ENCODE assay signal across 8 cellular contexts in the genomic region with DNA sequence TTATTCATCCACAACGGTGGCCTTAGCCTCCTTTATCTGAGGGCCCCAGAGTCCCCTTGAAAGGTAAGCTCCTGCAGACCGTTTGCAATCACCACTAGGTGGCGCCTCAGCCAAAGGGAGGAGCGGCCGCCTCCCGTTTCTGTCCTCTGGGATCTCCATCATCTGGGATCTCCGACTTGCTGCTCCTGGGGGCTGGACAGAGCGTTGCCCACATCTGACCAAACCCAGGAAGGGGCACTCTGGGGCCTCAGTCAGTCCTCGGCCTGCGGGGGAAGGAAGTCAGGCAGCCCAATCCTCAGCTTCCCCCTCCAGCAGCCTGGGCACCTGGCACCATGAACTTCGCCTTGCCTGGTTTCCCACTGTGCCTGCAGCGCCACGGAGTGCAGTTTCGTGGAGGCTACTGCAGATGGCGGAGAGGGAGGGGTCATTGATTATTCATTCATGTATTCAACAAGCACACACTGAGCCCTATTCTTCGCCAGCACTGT. TPM values are rescaled to one million over a fixed set of nuclear protein-coding genes. Genes with fewer than 3 reads are reported as not detected.
DNase-seq lines count a peak whose midpoint lies in the region; ATAC-seq and TF ChIP-seq lines count a peak whose summit lies in the region.

No MANE protein-coding gene starts in this region.

- H3K4me1 Mint-ChIP-seq in CD14-positive monocyte, result no peaks in the 10 kb centered on the region
- peaks cover 18% of the 10 kb centered on the region for H3K4me1 Mint-ChIP-seq in endodermal cell

- intact Hi-C loops in CD14-positive monocyte (cut with micrococcal nuclease), result loop anchor here in 1 of 2 donors (2.0 kb wide), 1 partner anchor 178 kb away; no protein-coding TSS in a partner anchor

- H3K4me3 Mint-ChIP-seq in CD14-positive monocyte (peak overlapping the region in 1 of 2 donors; percentile 42), endodermal cell (no peak overlapping the region)

- no peaks in the 10 kb centered on the region for H3K27me3 ChIP-seq in HAP-1 (ENCODE audit: low read depth)
- no peaks in the 10 kb centered on the region for H3K27me3 ChIP-seq in endodermal cell (ENCODE audit: control insufficient read depth, insufficient read depth, low read length, poor library complexity, severe bottlenecking)

- no peak for ATAC-seq in GM18519 (IDR thresholded peaks at IDR 0.05; ENCODE audit: low FRiP score, unreplicated experiment)

- no peak overlapping the region for H3K27ac Mint-ChIP-seq in CD14-positive monocyte
- H3K27ac Mint-ChIP-seq in endodermal cell, result peak overlapping the region; percentile 31

- no peaks in the 10 kb centered on the region for H3K36me3 ChIP-seq in HAP-1 (replicated peaks)
- H3K36me3 ChIP-seq in endodermal cell (ENCODE audit: control insufficient read depth, insufficient read depth, low read length), result no peaks in the 10 kb centered on the region

- H3K4me3 ChIP-seq in HAP-1 (no peak overlapping the region), endodermal cell (ENCODE audit: low read length) (no peak overlapping the region)

- 45 to 50% methylated on average over 11 to 16 of the region's 16 CpGs for WGBS in endodermal cell (ENCODE audit: insufficient coverage in 1 of 2, insufficient read length in 1 of 2), 2 experiments

- TF ChIP-seq CTCF in CD14-positive monocyte (IDR thresholded peaks at IDR 0.05) (peak; percentile 96), endodermal cell (conservative IDR thresholded peaks at IDR 0.05) (peak; percentile 94)

- H3K4me1 ChIP-seq in HAP-1 (no peaks in the 10 kb centered on the region), endodermal cell (ENCODE audit: control insufficient read depth, insufficient read depth, low read length) (peaks cover 6% of the 10 kb centered on the region)

- H3K27ac ChIP-seq in endodermal cell (ENCODE audit: low read depth, low read length), result no peak overlapping the region

- H3K36me3 Mint-ChIP-seq in CD14-positive monocyte, result no peaks in the 10 kb centered on the region
- H3K36me3 Mint-ChIP-seq in endodermal cell (ENCODE audit: low read depth), result peaks cover 3% of the 10 kb centered on the region

- no peaks in the 10 kb centered on the region for H3K9me3 Mint-ChIP-seq in CD14-positive monocyte
- no peaks in the 10 kb centered on the region for H3K9me3 Mint-ChIP-seq in endodermal cell

- H3K27me3 Mint-ChIP-seq in CD14-positive monocyte (ENCODE audit: low read depth in 3 of 3) (peaks cover 5 to 14% (median 9%) of the 10 kb centered on the region in 3 donors), endodermal cell (ENCODE audit: insufficient read depth) (no peaks in the 10 kb centered on the region)

- no peak overlapping the region for H3K9ac ChIP-seq in endodermal cell (ENCODE audit: extremely low read depth, low read length, poor library complexity, severe bottlenecking)

- no peak for DNase-seq in CD14-positive monocyte (ENCODE audit: low spot score)
- peak; percentile 57 to 85 for DNase-seq in HAP-1 (ENCODE audit: low spot score in 2 of 2)
- peak; percentile 92 for DNase-seq in NCI-H69 (lab: John Stamatoyannopoulos, UW)
- DNase-seq in activated CD8-positive, alpha-beta memory T cell treated with anti-CD3 and anti-CD28 coated beads for 24 hours, result peak; percentile 86
- DNase-seq in endodermal cell, result peak; percentile 96
- DNase-seq in mucosa of gallbladder (ENCODE audit: low spot score), result peak; percentile 67
- peak; percentile 12 to 56 (median 28) for DNase-seq in stimulated activated naive CD4-positive, alpha-beta T cell (lab: John Stamatoyannopoulos, UW)

- in situ Hi-C loops in HAP-1 (cut with MboI; ENCODE audit: low sequenced_read_pairs), result loop anchor here (5.0 to 25.0 kb wide), 3 partner anchors 180 to 835 kb away; a partner anchor contains a TSS

- H3K9me3 ChIP-seq in HAP-1, result no peaks in the 10 kb centered on the region
- no peaks in the 10 kb centered on the region for H3K9me3 ChIP-seq in endodermal cell (ENCODE audit: control insufficient read depth, low read length)

RNA-seq across cellular contexts. Expression of a gene that starts 23.5 kb away (rescaled TPM):
- 10 to 100 TPM; 11.3 to 13.2 TPM for polyA plus RNA-seq in CD14-positive monocyte
- total RNA-seq in endodermal cell, result 100 to 1,000 TPM; 136 to 203 TPM
- 94.6 TPM for polyA plus RNA-seq in endodermal cell (2013, experiment 1 of 2)
- polyA plus RNA-seq in endodermal cell (2013, experiment 2 of 2), result 91.2 TPM
- total RNA-seq in mucosa of gallbladder, result 133 TPM
